In the genomic region with DNA sequence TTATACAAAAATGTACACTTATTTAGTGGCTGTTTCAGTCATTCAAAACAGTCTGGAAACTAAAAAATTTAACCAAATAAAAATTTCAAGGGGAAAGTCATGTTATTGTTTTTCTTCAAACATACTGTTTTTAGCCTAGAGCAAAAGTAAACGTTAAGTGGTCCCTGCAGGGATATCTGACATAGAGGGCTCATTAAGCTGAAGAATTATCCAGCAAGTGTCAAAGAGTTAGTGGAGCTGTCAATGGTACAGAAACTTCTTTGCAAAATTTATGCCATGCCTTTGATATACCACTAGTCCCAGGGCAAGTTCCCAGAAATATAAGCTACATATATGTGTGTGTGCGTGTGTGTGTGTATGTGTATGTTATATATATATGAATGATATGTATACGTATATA, we compare ENCODE assay signal across 6 cellular contexts.
"Had no signal": no experiment of that assay in that cellular context is flagged by ENCODE, and none has a peak within 500 bp of the region (broad histone marks: within the 10 kb centered on the region; RNA-seq: fewer than 3 reads in every experiment).

No MANE protein-coding gene starts in this region.

- H3K4me1 ChIP-seq: HAP-1 had no signal

- ATAC-seq: K562 had no signal

- H3K9ac ChIP-seq: GM23248 had no signal

- H3K36me3 ChIP-seq: HAP-1 had no signal

- H3K4me3 ChIP-seq: GM23248, HAP-1, K562 had no signal

- H3K9me3 ChIP-seq: HAP-1 had no signal

- H3K27ac ChIP-seq: GM23248 had no signal

- DNase-seq: GM23248, GOT3, H7, IMR-90 had no signal
